Comparison of ENCODE assay signal across 16 cellular contexts in the genomic region with DNA sequence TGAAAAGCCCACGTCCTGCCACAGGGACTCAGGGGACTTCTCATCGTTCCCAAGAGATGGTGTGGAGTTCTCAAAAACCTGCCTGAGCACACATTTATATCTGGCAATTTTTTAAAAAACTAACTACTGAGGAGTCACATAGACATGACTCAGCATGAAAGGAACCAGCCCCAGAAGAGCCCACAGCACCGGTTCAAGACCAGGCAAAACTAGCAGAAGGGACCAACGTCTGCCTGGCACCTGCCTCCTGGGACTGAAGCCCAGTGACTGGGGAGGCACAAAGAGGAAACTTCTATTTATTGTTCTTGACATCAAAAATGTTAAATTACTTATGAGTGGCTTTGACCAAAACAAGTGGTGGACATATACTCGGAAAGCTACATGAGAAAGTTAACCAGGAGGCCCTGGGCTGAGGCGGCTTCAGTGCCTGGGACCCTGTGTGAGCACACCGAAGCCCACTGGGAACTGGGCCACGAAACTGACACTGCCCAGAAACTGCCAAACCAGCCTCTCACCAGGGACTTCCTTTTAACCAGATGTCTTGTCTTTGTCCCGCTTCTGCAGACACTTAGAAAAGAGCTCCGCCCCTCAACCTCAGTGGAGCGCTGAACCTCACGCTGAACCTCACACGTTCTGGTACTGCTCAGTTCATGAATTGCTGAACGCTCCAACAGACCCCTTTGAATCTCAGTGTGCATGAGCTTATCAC. TPM values are rescaled to one million over a fixed set of nuclear protein-coding genes. Genes with fewer than 3 reads are reported as not detected.
DNase-seq lines count a peak whose midpoint lies in the region; ATAC-seq lines count a peak whose summit lies in the region.
"Had no signal": no experiment of that assay in that cellular context is flagged by ENCODE, and none has a peak within 500 bp of the region (broad histone marks: within the 10 kb centered on the region; RNA-seq: fewer than 3 reads in every experiment).

No MANE protein-coding gene starts in this region.

- H3K4me3 ChIP-seq in right cardiac atrium (ENCODE audit: low read length), result no peak overlapping the region
- H3K4me3 ChIP-seq: smooth muscle cell, suprapubic skin had no signal

- H3K4me1 Mint-ChIP-seq in activated naive CD8-positive, alpha-beta T cell (ENCODE audit: low read depth), result peaks cover 5% of the 10 kb centered on the region
- H3K4me1 Mint-ChIP-seq in activated naive CD8-positive, alpha-beta T cell treated with anti-CD3 and anti-CD28 coated beads, Interleukin-2, amount 50 U/mL, for 24 hours, result peaks cover 4% of the 10 kb centered on the region
- peaks cover 16 to 30% of the 10 kb centered on the region in 2 donors for H3K4me1 Mint-ChIP-seq in stimulated activated naive B cell treated with anti-CD40 and anti-IgM and Interleukin-4, amounts not matched to agents 10 μg/mL and 1 μg/mL and 100 μg/mL, for 72 hours
- H3K4me1 Mint-ChIP-seq in T-helper 2 cell treated with Interferon-gamma antibody and Interleukin-4, amounts not matched to agents 5 μg/mL and 100 μg/mL, for 36 hours (ENCODE audit: low read depth), result no peaks in the 10 kb centered on the region
- H3K4me1 Mint-ChIP-seq: activated CD4-positive, alpha-beta T cell treated with anti-CD3 and anti-CD28 coated beads, Interleukin-2, amount 10 ng/mL, durations not matched to agents 24 days and 14 days had no signal

- no peaks in the 10 kb centered on the region for H3K36me3 Mint-ChIP-seq in activated naive CD8-positive, alpha-beta T cell
- H3K36me3 Mint-ChIP-seq in activated naive CD8-positive, alpha-beta T cell treated with anti-CD3 and anti-CD28 coated beads, Interleukin-2, amount 50 U/mL, for 24 hours (ENCODE audit: low read depth), result no peaks in the 10 kb centered on the region
- no peaks in the 10 kb centered on the region for H3K36me3 Mint-ChIP-seq in stimulated activated naive B cell treated with anti-CD40 and anti-IgM and Interleukin-4, amounts not matched to agents 10 μg/mL and 1 μg/mL and 100 μg/mL, for 72 hours
- H3K36me3 Mint-ChIP-seq in T-helper 2 cell treated with Interferon-gamma antibody and Interleukin-4, amounts not matched to agents 5 μg/mL and 100 μg/mL, for 36 hours (ENCODE audit: low read depth), result no peaks in the 10 kb centered on the region

- no peak overlapping the region for H3K4me3 Mint-ChIP-seq in activated naive CD8-positive, alpha-beta T cell
- H3K4me3 Mint-ChIP-seq in activated naive CD8-positive, alpha-beta T cell treated with anti-CD3 and anti-CD28 coated beads, Interleukin-2, amount 50 U/mL, for 24 hours, result no peak overlapping the region
- no peak overlapping the region for H3K4me3 Mint-ChIP-seq in stimulated activated naive B cell treated with anti-CD40 and anti-IgM and Interleukin-4, amounts not matched to agents 10 μg/mL and 1 μg/mL and 100 μg/mL, for 72 hours
- H3K4me3 Mint-ChIP-seq in T-helper 2 cell treated with Interferon-gamma antibody and Interleukin-4, amounts not matched to agents 5 μg/mL and 100 μg/mL, for 36 hours, result no peak overlapping the region
- H3K4me3 Mint-ChIP-seq: activated CD4-positive, alpha-beta T cell treated with anti-CD3 and anti-CD28 coated beads, Interleukin-2, amount 10 ng/mL, durations not matched to agents 24 days and 14 days had no signal

- H3K27ac ChIP-seq in right cardiac atrium (ENCODE audit: low read length), result no peak overlapping the region
- H3K27ac ChIP-seq: brain microvascular endothelial cell, suprapubic skin had no signal

- H3K9me3 Mint-ChIP-seq in activated naive CD8-positive, alpha-beta T cell (ENCODE audit: low read depth), result no peaks in the 10 kb centered on the region
- H3K9me3 Mint-ChIP-seq in activated naive CD8-positive, alpha-beta T cell treated with anti-CD3 and anti-CD28 coated beads, Interleukin-2, amount 50 U/mL, for 24 hours, result no peaks in the 10 kb centered on the region
- no peaks in the 10 kb centered on the region for H3K9me3 Mint-ChIP-seq in stimulated activated naive B cell treated with anti-CD40 and anti-IgM and Interleukin-4, amounts not matched to agents 10 μg/mL and 1 μg/mL and 100 μg/mL, for 72 hours
- H3K9me3 Mint-ChIP-seq in T-helper 2 cell treated with Interferon-gamma antibody and Interleukin-4, amounts not matched to agents 5 μg/mL and 100 μg/mL, for 36 hours, result no peaks in the 10 kb centered on the region
- H3K9me3 Mint-ChIP-seq: activated CD4-positive, alpha-beta T cell treated with anti-CD3 and anti-CD28 coated beads, Interleukin-2, amount 10 ng/mL, durations not matched to agents 24 days and 14 days had no signal

- H3K4me1 ChIP-seq in right cardiac atrium (ENCODE audit: control insufficient read depth, insufficient read depth, low read length), result no peaks in the 10 kb centered on the region

- intact Hi-C loops in right cardiac atrium (cut with DNase I), result loop anchor here in 2 of 4 donors (5.0 kb wide), 1 partner anchor 131 kb away; no protein-coding TSS in a partner anchor

- peak overlapping the region; percentile 61 for H3K27ac Mint-ChIP-seq in activated naive CD8-positive, alpha-beta T cell
- H3K27ac Mint-ChIP-seq in activated naive CD8-positive, alpha-beta T cell treated with anti-CD3 and anti-CD28 coated beads, Interleukin-2, amount 50 U/mL, for 24 hours, result no peak overlapping the region
- peak overlapping the region; percentile 87 for H3K27ac Mint-ChIP-seq in stimulated activated naive B cell treated with anti-CD40 and anti-IgM and Interleukin-4, amounts not matched to agents 10 μg/mL and 1 μg/mL and 100 μg/mL, for 72 hours
- H3K27ac Mint-ChIP-seq in T-helper 2 cell treated with Interferon-gamma antibody and Interleukin-4, amounts not matched to agents 5 μg/mL and 100 μg/mL, for 36 hours, result no peak overlapping the region
- H3K27ac Mint-ChIP-seq: activated CD4-positive, alpha-beta T cell treated with anti-CD3 and anti-CD28 coated beads, Interleukin-2, amount 10 ng/mL, durations not matched to agents 24 days and 14 days had no signal

- H3K9me3 ChIP-seq in right cardiac atrium (ENCODE audit: control insufficient read depth, low read length), result no peaks in the 10 kb centered on the region
- H3K9me3 ChIP-seq: suprapubic skin had no signal

- no peaks in the 10 kb centered on the region for H3K27me3 Mint-ChIP-seq in activated naive CD8-positive, alpha-beta T cell
- no peaks in the 10 kb centered on the region for H3K27me3 Mint-ChIP-seq in activated naive CD8-positive, alpha-beta T cell treated with anti-CD3 and anti-CD28 coated beads, Interleukin-2, amount 50 U/mL, for 24 hours
- peaks cover 0 to 11% of the 10 kb centered on the region in 2 donors for H3K27me3 Mint-ChIP-seq in stimulated activated naive B cell treated with anti-CD40 and anti-IgM and Interleukin-4, amounts not matched to agents 10 μg/mL and 1 μg/mL and 100 μg/mL, for 72 hours
- H3K27me3 Mint-ChIP-seq in T-helper 2 cell treated with Interferon-gamma antibody and Interleukin-4, amounts not matched to agents 5 μg/mL and 100 μg/mL, for 36 hours (ENCODE audit: low read depth), result no peaks in the 10 kb centered on the region
- H3K27me3 Mint-ChIP-seq: activated CD4-positive, alpha-beta T cell treated with anti-CD3 and anti-CD28 coated beads, Interleukin-2, amount 10 ng/mL, durations not matched to agents 24 days and 14 days had no signal

- WGBS in right cardiac atrium, result 75% methylated on average over 14 of the region's 14 CpGs

- ATAC-seq in activated naive CD8-positive, alpha-beta T cell treated with anti-CD3 and anti-CD28 coated beads, Interleukin-2, amount 50 U/mL, for 24 hours, result no peak
- no peak for ATAC-seq in right cardiac atrium
- ATAC-seq in stimulated activated naive B cell treated with anti-CD40 and anti-IgM and Interleukin-4, amounts not matched to agents 10 μg/mL and 1 μg/mL and 100 μg/mL, for 72 hours (replicated peaks), result peak; percentile 22 to 28

- no peak for DNase-seq in activated naive CD8-positive, alpha-beta T cell treated with anti-CD3 and anti-CD28 coated beads, Interleukin-2, amount 50 U/mL, for 24 hours
- DNase-seq in MV-4-11 (lab: John Stamatoyannopoulos, UW), result peak; percentile 12
- peak in 2 of 3 donors; percentile 8 to 9 for DNase-seq in right cardiac atrium
- DNase-seq in stimulated activated naive B cell treated with anti-CD40 and anti-IgM and Interleukin-4, amounts not matched to agents 10 μg/mL and 1 μg/mL and 100 μg/mL, for 72 hours, result no peak
- DNase-seq in activated CD4-positive, CD25-positive, alpha-beta regulatory T cell (lab: John Stamatoyannopoulos, UW), result no peak
- DNase-seq in CD1c-positive myeloid dendritic cell (ENCODE audit: extremely low spot score), result no peak
- DNase-seq in T-helper 2 cell treated with Interferon-gamma antibody and Interleukin-4, amounts not matched to agents 5 μg/mL and 100 μg/mL, for 36 hours (ENCODE audit: low spot score), result no peak
- DNase-seq: activated CD4-positive, alpha-beta T cell treated with anti-CD3 and anti-CD28 coated beads, Interleukin-2, amount 10 ng/mL, durations not matched to agents 24 days and 14 days; brain microvascular endothelial cell; DMS53; mammary epithelial cell; NCI-H1105 treated with DMSO at 0.1 percent for 48 hours; PC-3 had no signal

- H3K27me3 ChIP-seq in right cardiac atrium (ENCODE audit: control insufficient read depth, insufficient read depth), result no peaks in the 10 kb centered on the region
- H3K27me3 ChIP-seq: brain microvascular endothelial cell, suprapubic skin had no signal

RNA-seq across cellular contexts. Expression of gene C13orf46, which starts 25.7 kb away (rescaled TPM):
- under 1 TPM; 0.21 to 0.76 (median 0.38) TPM for total RNA-seq in right cardiac atrium
- polyA plus RNA-seq in right cardiac atrium, result 0.20 TPM

Comparison
In these comparisons a context has a peak if more than half of its experiments do, and no peak if none do; other contexts are left out.
1. H3K27ac Mint-ChIP-seq: peak in activated naive CD8-positive, alpha-beta T cell (single experiment) and stimulated activated naive B cell treated with anti-CD40 and anti-IgM and Interleukin-4, amounts not matched to agents 10 μg/mL and 1 μg/mL and 100 μg/mL, for 72 hours (single experiment); none in activated naive CD8-positive, alpha-beta T cell treated with anti-CD3 and anti-CD28 coated beads, Interleukin-2, amount 50 U/mL, for 24 hours (single experiment) and T-helper 2 cell treated with Interferon-gamma antibody and Interleukin-4, amounts not matched to agents 5 μg/mL and 100 μg/mL, for 36 hours (single experiment).
2. ATAC-seq: peak in stimulated activated naive B cell treated with anti-CD40 and anti-IgM and Interleukin-4, amounts not matched to agents 10 μg/mL and 1 μg/mL and 100 μg/mL, for 72 hours (2 of 2); none in activated naive CD8-positive, alpha-beta T cell treated with anti-CD3 and anti-CD28 coated beads, Interleukin-2, amount 50 U/mL, for 24 hours (single experiment) and right cardiac atrium (0 of 2).
3. DNase-seq: peak in MV-4-11 (single experiment) and right cardiac atrium (2 of 3); none in activated naive CD8-positive, alpha-beta T cell treated with anti-CD3 and anti-CD28 coated beads, Interleukin-2, amount 50 U/mL, for 24 hours (single experiment), stimulated activated naive B cell treated with anti-CD40 and anti-IgM and Interleukin-4, amounts not matched to agents 10 μg/mL and 1 μg/mL and 100 μg/mL, for 72 hours (single experiment), activated CD4-positive, CD25-positive, alpha-beta regulatory T cell (0 of 4), CD1c-positive myeloid dendritic cell (single experiment) and T-helper 2 cell treated with Interferon-gamma antibody and Interleukin-4, amounts not matched to agents 5 μg/mL and 100 μg/mL, for 36 hours (single experiment).